ENCODE assay signal across 16 cellular contexts in genomic region chr15:89409993-89410767, GRCh38.
DNase-seq lines count a peak whose midpoint lies in the region; ATAC-seq and TF ChIP-seq lines count a peak whose summit lies in the region.
"Had no signal": no experiment of that assay in that cellular context is flagged by ENCODE, and none has a peak within 500 bp of the region (broad histone marks: within the 10 kb centered on the region; RNA-seq: fewer than 3 reads in every experiment).

No MANE protein-coding gene starts in this region.

- no peak for TF ChIP-seq CTCF in GM23338 (conservative IDR thresholded peaks at IDR 0.05; ENCODE audit: low read depth in 2 of 2)
- no peak for TF ChIP-seq CTCF in RWPE1 (conservative IDR thresholded peaks at IDR 0.05; ENCODE audit: low read depth)

- POLR2A ChIA-PET in RWPE1 (lab: Yijun Ruan, JAX; ENCODE audit: low non-redundant PET): interaction anchor here (0.7 kb wide), 1 partner anchor 108 kb away, joined by 3 read pairs; no protein-coding TSS in a partner anchor

- no peak overlapping the region for H2AFZ ChIP-seq in GM23338

- H4K20me1 ChIP-seq in GM23338 (replicated peaks; ENCODE audit: insufficient read depth): peaks cover 24% of the 10 kb centered on the region

- 0 out of 2 replicates have a peak overlapping the region, but pooled peaks have one; percentile 38 for H3K4me2 ChIP-seq in GM23338

- CTCF ChIA-PET in RWPE1 (lab: Yijun Ruan, JAX): interaction anchor here (0.6 kb wide), 1 partner anchor 44 kb away, joined by 3 read pairs; no protein-coding TSS in a partner anchor

- peaks cover 27% of the 10 kb centered on the region for H3F3A ChIP-seq in GM23338 (replicated peaks; ENCODE audit: low read depth)

- H3K36me3 Mint-ChIP-seq in activated CD4-positive, alpha-beta T cell treated with anti-CD3 and anti-CD28 coated beads, Interleukin-2, amount 10 ng/mL, durations not matched to agents 24 days and 14 days (ENCODE audit: low read depth): peaks cover 2% of the 10 kb centered on the region
- no peaks in the 10 kb centered on the region; the same call in 2 of the 3 replicates for H3K36me3 Mint-ChIP-seq in GM23338 (ENCODE audit: low read depth)
- peaks cover 5% of the 10 kb centered on the region for H3K36me3 Mint-ChIP-seq in central memory CD8-positive, alpha-beta T cell (ENCODE audit: insufficient read depth)
- no peaks in the 10 kb centered on the region for H3K36me3 Mint-ChIP-seq in natural killer cell treated with Interleukin-12 subunit alpha and Interleukin-12 subunit beta and Interleukin-15 and Interleukin-18, amount 100 ng/mL, for 72 hours
- H3K36me3 Mint-ChIP-seq: CD8-positive, alpha-beta T cell had no signal

- H3K36me3 ChIP-seq in GM23338 (ENCODE audit: insufficient read depth): no peaks in the 10 kb centered on the region; the same call in 1 of the 2 replicates
- H3K36me3 ChIP-seq: BE2C had no signal

- H3K27ac ChIP-seq in GM23338 (ENCODE audit: low read depth) (no peak overlapping the region), RWPE1 (no peak overlapping the region)
- H3K27ac ChIP-seq: 22Rv1 had no signal

- no peak for DNase-seq in activated CD4-positive, alpha-beta T cell treated with anti-CD3 and anti-CD28 coated beads, Interleukin-2, amount 10 ng/mL, durations not matched to agents 24 days and 14 days
- DNase-seq in activated CD4-positive, alpha-beta T cell treated with anti-CD3 and anti-CD28 coated beads, Interleukin-2, amount 50 U/mL, for 4 hours: no peak
- no peak for DNase-seq in GM23338 (ENCODE audit: low spot score)
- no peak for DNase-seq in central memory CD8-positive, alpha-beta T cell (ENCODE audit: low spot score in 2 of 2)
- peak; percentile 59 for DNase-seq in natural killer cell treated with Interleukin-12 subunit alpha and Interleukin-12 subunit beta and Interleukin-15 and Interleukin-18, amount 100 ng/mL, for 72 hours (ENCODE audit: low spot score)
- no peak for DNase-seq in RWPE1 (ENCODE audit: low spot score)
- no peak for DNase-seq in foreskin melanocyte
- no peak for DNase-seq in NCI-H2171 treated with DMSO at 0.1 percent for 48 hours (lab: John Stamatoyannopoulos, UW)
- DNase-seq: BE2C; CD8-positive, alpha-beta T cell; DMS79; KBM-7; NCI-H1436; NCI-H2029; NCI-H510A treated with DMSO at 0.1 percent for 48 hours had no signal

- H3K9me3 Mint-ChIP-seq in activated CD4-positive, alpha-beta T cell treated with anti-CD3 and anti-CD28 coated beads, Interleukin-2, amount 10 ng/mL, durations not matched to agents 24 days and 14 days: no peaks in the 10 kb centered on the region
- H3K9me3 Mint-ChIP-seq in GM23338: peaks cover 4% of the 10 kb centered on the region; the same call in 1 of the 3 replicates
- H3K9me3 Mint-ChIP-seq in central memory CD8-positive, alpha-beta T cell: no peaks in the 10 kb centered on the region
- H3K9me3 Mint-ChIP-seq in natural killer cell treated with Interleukin-12 subunit alpha and Interleukin-12 subunit beta and Interleukin-15 and Interleukin-18, amount 100 ng/mL, for 72 hours: no peaks in the 10 kb centered on the region
- H3K9me3 Mint-ChIP-seq: CD8-positive, alpha-beta T cell had no signal

- no peaks in the 10 kb centered on the region for H3K9me2 ChIP-seq in GM23338 (ENCODE audit: insufficient read depth)

- peaks cover 27% of the 10 kb centered on the region for H3K4me1 Mint-ChIP-seq in activated CD4-positive, alpha-beta T cell treated with anti-CD3 and anti-CD28 coated beads, Interleukin-2, amount 10 ng/mL, durations not matched to agents 24 days and 14 days
- peaks cover 58% of the 10 kb centered on the region for H3K4me1 Mint-ChIP-seq in GM23338
- peaks cover 28% of the 10 kb centered on the region for H3K4me1 Mint-ChIP-seq in central memory CD8-positive, alpha-beta T cell
- H3K4me1 Mint-ChIP-seq in natural killer cell treated with Interleukin-12 subunit alpha and Interleukin-12 subunit beta and Interleukin-15 and Interleukin-18, amount 100 ng/mL, for 72 hours (ENCODE audit: low read depth in 2 of 2): peaks cover 16 to 26% of the 10 kb centered on the region in 2 donors

- no peaks in the 10 kb centered on the region for H3K79me2 ChIP-seq in GM23338 (replicated peaks; ENCODE audit: insufficient read depth)

- ATAC-seq in GM23338: no peak
- no peak for ATAC-seq in central memory CD8-positive, alpha-beta T cell (replicated peaks; ENCODE audit: extremely low read depth, poor library complexity, severe bottlenecking)
- ATAC-seq in natural killer cell treated with Interleukin-12 subunit alpha and Interleukin-12 subunit beta and Interleukin-15 and Interleukin-18, amount 100 ng/mL, for 72 hours: no peak
- ATAC-seq: CD8-positive, alpha-beta T cell had no signal

- 0 out of 2 replicates have a peak overlapping the region, but pooled peaks have one; percentile 28 for H3K4me3 ChIP-seq in GM23338

- H3K27ac Mint-ChIP-seq in activated CD4-positive, alpha-beta T cell treated with anti-CD3 and anti-CD28 coated beads, Interleukin-2, amount 10 ng/mL, durations not matched to agents 24 days and 14 days: no peak overlapping the region
- no peak overlapping the region for H3K27ac Mint-ChIP-seq in GM23338
- H3K27ac Mint-ChIP-seq in central memory CD8-positive, alpha-beta T cell (ENCODE audit: low read depth): no peak overlapping the region
- H3K27ac Mint-ChIP-seq in natural killer cell treated with Interleukin-12 subunit alpha and Interleukin-12 subunit beta and Interleukin-15 and Interleukin-18, amount 100 ng/mL, for 72 hours: no peak overlapping the region
- H3K27ac Mint-ChIP-seq: CD8-positive, alpha-beta T cell had no signal

- peaks cover 57% of the 10 kb centered on the region for H3K4me1 ChIP-seq in GM23338 (ENCODE audit: insufficient read depth)
- H3K4me1 ChIP-seq: BE2C had no signal

- intact Hi-C loops in activated CD4-positive, alpha-beta T cell treated with anti-CD3 and anti-CD28 coated beads, Interleukin-2, amount 10 ng/mL, durations not matched to agents 24 days and 14 days (cut with micrococcal nuclease): no loop called here

- H3K27me3 Mint-ChIP-seq in activated CD4-positive, alpha-beta T cell treated with anti-CD3 and anti-CD28 coated beads, Interleukin-2, amount 10 ng/mL, durations not matched to agents 24 days and 14 days: peaks cover 93% of the 10 kb centered on the region
- peaks cover 100% of the 10 kb centered on the region for H3K27me3 Mint-ChIP-seq in GM23338 (ENCODE audit: insufficient read depth, low read depth, poor library complexity)
- H3K27me3 Mint-ChIP-seq in central memory CD8-positive, alpha-beta T cell: peaks cover 100% of the 10 kb centered on the region
- peaks cover 52 to 64% of the 10 kb centered on the region in 2 donors for H3K27me3 Mint-ChIP-seq in natural killer cell treated with Interleukin-12 subunit alpha and Interleukin-12 subunit beta and Interleukin-15 and Interleukin-18, amount 100 ng/mL, for 72 hours

- peak overlapping the region; percentile 23 for H3K4me3 Mint-ChIP-seq in activated CD4-positive, alpha-beta T cell treated with anti-CD3 and anti-CD28 coated beads, Interleukin-2, amount 10 ng/mL, durations not matched to agents 24 days and 14 days
- H3K4me3 Mint-ChIP-seq in GM23338: no peak overlapping the region
- H3K4me3 Mint-ChIP-seq in central memory CD8-positive, alpha-beta T cell: peak overlapping the region; percentile 43
- no peak overlapping the region for H3K4me3 Mint-ChIP-seq in natural killer cell treated with Interleukin-12 subunit alpha and Interleukin-12 subunit beta and Interleukin-15 and Interleukin-18, amount 100 ng/mL, for 72 hours

- H3K27me3 ChIP-seq in GM23338 (ENCODE audit: insufficient read depth): peaks cover 100% of the 10 kb centered on the region
- H3K27me3 ChIP-seq: BE2C had no signal

TF ChIP-seq in GM23338, 12 proteins besides CTCF, POLR2A, EP300 and RAD21:
- no peak for TF ChIP-seq CREB1 (CRISPR knock-in tag; IDR thresholded peaks at IDR 0.05; ENCODE audit: low read depth)
- peak; percentile 14 for TF ChIP-seq EZH2phosphoT487 (IDR thresholded peaks at IDR 0.05; ENCODE audit: unreplicated experiment)
- no peak for TF ChIP-seq POLR2AphosphoS5 (IDR thresholded peaks at IDR 0.05; ENCODE audit: low read depth)
- peak; percentile 70 for TF ChIP-seq EZH2 (IDR thresholded peaks at IDR 0.05; ENCODE audit: low read depth, unreplicated experiment)
TF ChIP-seq in GM23338: peak in this region for 2.

Comparison
In these comparisons a context has a peak if more than half of its experiments do, and no peak if none do; other contexts are left out.
1. H3K4me3 Mint-ChIP-seq: peak in activated CD4-positive, alpha-beta T cell treated with anti-CD3 and anti-CD28 coated beads, Interleukin-2, amount 10 ng/mL, durations not matched to agents 24 days and 14 days (single experiment) and central memory CD8-positive, alpha-beta T cell (single experiment); none in GM23338 (single experiment) and natural killer cell treated with Interleukin-12 subunit alpha and Interleukin-12 subunit beta and Interleukin-15 and Interleukin-18, amount 100 ng/mL, for 72 hours (single experiment).